28 cellular contexts compared by ENCODE assay signal in the genomic region with DNA sequence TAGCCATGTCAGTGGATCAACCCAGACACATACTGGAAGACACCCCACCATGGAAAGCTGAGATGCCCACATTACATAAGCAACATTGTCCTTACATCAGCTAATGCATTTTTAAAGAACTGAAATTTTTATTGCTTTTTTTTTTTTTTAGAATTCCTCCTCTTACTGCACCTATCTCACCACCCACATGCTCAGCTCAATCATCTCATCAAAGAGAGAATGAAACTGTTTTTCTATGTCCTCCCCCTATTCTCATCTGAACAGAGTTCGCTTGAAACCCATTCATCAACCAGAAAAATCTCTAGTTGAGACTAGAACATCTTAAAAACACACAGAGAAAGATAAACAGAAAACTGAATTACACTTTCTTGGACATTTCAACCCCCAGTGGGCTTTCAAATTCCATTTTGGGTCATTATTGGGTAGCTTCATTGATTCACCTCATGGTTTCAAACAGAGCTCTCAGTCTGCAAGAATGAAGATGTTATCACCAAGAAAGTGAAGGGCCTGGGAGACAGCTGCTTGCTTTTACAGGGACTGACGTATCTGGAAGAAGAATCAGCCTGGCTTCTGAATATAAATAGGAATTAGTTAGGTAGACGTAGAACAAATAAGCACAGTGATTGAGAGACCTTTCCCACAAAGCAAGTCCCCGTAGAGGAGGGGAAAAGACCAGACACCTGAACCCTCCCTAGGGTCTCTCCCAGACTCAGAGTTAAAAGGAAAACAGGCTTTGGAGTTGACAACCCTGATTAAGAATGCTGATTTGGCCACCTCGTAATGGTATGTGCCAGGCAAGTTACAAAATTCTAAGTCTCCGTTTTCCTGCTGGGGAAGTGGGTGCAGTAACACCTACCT.
A peak's percentile ranks its signal among the peaks of the same experiment; 100 is the strongest.
DNase-seq lines count a peak whose midpoint lies in the region; ATAC-seq and TF ChIP-seq lines count a peak whose summit lies in the region.
"Had no signal": no experiment of that assay in that cellular context is flagged by ENCODE, and none has a peak within 500 bp of the region (broad histone marks: within the 10 kb centered on the region; RNA-seq: fewer than 3 reads in every experiment).

No MANE protein-coding gene starts in this region.

- H3K36me3 Mint-ChIP-seq in endodermal cell (ENCODE audit: low read depth) (peaks cover 10% of the 10 kb centered on the region), MCF 10A (ENCODE audit: insufficient read depth, unreplicated experiment) (no peaks in the 10 kb centered on the region)
- H3K36me3 Mint-ChIP-seq in CD4-positive, alpha-beta T cell (ENCODE audit: low read depth) = no peaks in the 10 kb centered on the region
- H3K36me3 Mint-ChIP-seq: activated naive CD4-positive, alpha-beta T cell treated with anti-CD3 and anti-CD28 coated beads, Interleukin-2, amount 10 ng/mL, durations not matched to agents 7 days and 5 days; IgD-negative memory B cell; immature natural killer cell; type B pancreatic cell had no signal

- H3K27me3 ChIP-seq in endodermal cell (ENCODE audit: control insufficient read depth, insufficient read depth, low read length, poor library complexity, severe bottlenecking) (no peaks in the 10 kb centered on the region), psoas muscle (ENCODE audit: insufficient read depth in 3 of 3, low read length in 2 of 3) (no peaks in the 10 kb centered on the region)
- peaks cover 4% of the 10 kb centered on the region for H3K27me3 ChIP-seq in CD4-positive, alpha-beta T cell (ENCODE audit: control insufficient read depth, insufficient read depth, low read length)
- H3K27me3 ChIP-seq: colonic mucosa, Peyer's patch, SJSA1 had no signal

- H3K9me3 Mint-ChIP-seq in endodermal cell (no peaks in the 10 kb centered on the region), MCF 10A (ENCODE audit: unreplicated experiment) (no peaks in the 10 kb centered on the region)
- no peaks in the 10 kb centered on the region for H3K9me3 Mint-ChIP-seq in CD4-positive, alpha-beta T cell
- H3K9me3 Mint-ChIP-seq: activated naive CD4-positive, alpha-beta T cell treated with anti-CD3 and anti-CD28 coated beads, Interleukin-2, amount 10 ng/mL, durations not matched to agents 7 days and 5 days; activated T-helper 1 cell treated with anti-CD3 and anti-CD28 coated beads, Interleukin-12 subunit alpha, Interleukin-12 subunit beta, Interleukin-2, Interleukin-4 antibody, amounts not matched to agents 30 ng/mL and 10 ng/mL and 1 ng/mL, durations not matched to agents 14 hours and 24 hours and 36 hours; IgD-negative memory B cell; type B pancreatic cell had no signal

- H3K9me3 ChIP-seq in endodermal cell (ENCODE audit: control insufficient read depth, low read length) = no peaks in the 10 kb centered on the region
- no peaks in the 10 kb centered on the region for H3K9me3 ChIP-seq in psoas muscle
- no peaks in the 10 kb centered on the region for H3K9me3 ChIP-seq in CD4-positive, alpha-beta T cell (ENCODE audit: control insufficient read depth, low read length)
- H3K9me3 ChIP-seq: colonic mucosa, Peyer's patch, SJSA1 had no signal

- BruUV-seq in MCF 10A (replicated peaks; lab: Mats Ljungman, UMichigan) = no TSS peak

- POLR2A ChIA-PET in CD4-positive, alpha-beta T cell (lab: Charles Lee) = no interaction called here
- POLR2A ChIA-PET in MCF 10A (lab: Yijun Ruan, JAX) = interaction anchor here (0.8 kb wide), 1 partner anchor 11 kb away, joined by 3 read pairs; no protein-coding TSS in a partner anchor

- H3K36me3 ChIP-seq in endodermal cell (ENCODE audit: control insufficient read depth, insufficient read depth, low read length) = no peaks in the 10 kb centered on the region
- H3K36me3 ChIP-seq in psoas muscle (ENCODE audit: insufficient read depth in 1 of 2, low read depth in 1 of 2) = no peaks in the 10 kb centered on the region
- H3K36me3 ChIP-seq: colonic mucosa, Peyer's patch, SJSA1 had no signal

- 61 to 72% methylated on average over 3 to 6 of the region's 6 CpGs for WGBS in endodermal cell (ENCODE audit: insufficient coverage in 1 of 2, insufficient read length in 1 of 2), 2 experiments
- WGBS in psoas muscle, 3 donors = 42 to 71% (median 44%) methylated on average over 6 of the region's 6 CpGs

- DNase-seq in ELF-1 (ENCODE audit: low read depth, low spot score) (peak; percentile 47), OCI-M1 (lab: John Stamatoyannopoulos, UW) (peak; percentile 58), endodermal cell (peak; percentile 30), psoas muscle (no peak), NCI-H82 (lab: John Stamatoyannopoulos, UW) (no peak), MCF 10A (ENCODE audit: unreplicated experiment) (no peak)
- no peak for DNase-seq in CD4-positive, alpha-beta T cell
- DNase-seq: activated CD4-positive, alpha-beta T cell treated with anti-CD3 and anti-CD28 coated beads, Interleukin-2, amount 50 U/mL, for 1 hour; activated naive CD4-positive, alpha-beta T cell treated with anti-CD3 and anti-CD28 coated beads, Interleukin-2, amount 10 ng/mL, durations not matched to agents 7 days and 5 days; amygdala; colonic mucosa; DMS79; effector memory CD4-positive, alpha-beta T cell; hippocampal formation; immature natural killer cell; left ventricle myocardium superior; NCI-H1105 treated with DMSO at 0.1 percent for 48 hours; NCI-H2081; NCI-H510A; NK-92 treated with Interleukin-12 subunit alpha and Interleukin-12 subunit beta, amount 100 ng/mL, for 24 hours; Peyer's patch; T-helper 17 cell had no signal

- intact Hi-C loops in psoas muscle (cut with DNase I) (no loop called here), MCF 10A (cut with micrococcal nuclease) (no loop called here)
- intact Hi-C loops in CD4-positive, alpha-beta T cell (cut with DNase I, micrococcal nuclease) = no loop called here

- H3K27ac ChIP-seq in endodermal cell (ENCODE audit: low read depth, low read length) = no peak overlapping the region
- peak overlapping the region; percentile 81 for H3K27ac ChIP-seq in psoas muscle
- H3K27ac ChIP-seq in CD4-positive, alpha-beta T cell (ENCODE audit: low read depth, low read length) = no peak overlapping the region
- H3K27ac ChIP-seq: colonic mucosa, Peyer's patch, SJSA1 had no signal

- no peak overlapping the region for H3K9ac ChIP-seq in endodermal cell (ENCODE audit: extremely low read depth, low read length, poor library complexity, severe bottlenecking)

- H3K27me3 Mint-ChIP-seq in endodermal cell (ENCODE audit: insufficient read depth) = no peaks in the 10 kb centered on the region
- peaks cover 27% of the 10 kb centered on the region for H3K27me3 Mint-ChIP-seq in CD4-positive, alpha-beta T cell
- no peaks in the 10 kb centered on the region for H3K27me3 Mint-ChIP-seq in MCF 10A (ENCODE audit: insufficient read depth, unreplicated experiment)
- H3K27me3 Mint-ChIP-seq: IgD-negative memory B cell, type B pancreatic cell had no signal

- CTCF ChIA-PET in CD4-positive, alpha-beta T cell (lab: Charles Lee) = no interaction called here
- CTCF ChIA-PET in MCF 10A (lab: Yijun Ruan, JAX) = interaction anchor here (0.6 to 2.1 kb wide), 6 partner anchors 9 to 303 kb away, joined by 3 to 10 read pairs (median 3); no protein-coding TSS in a partner anchor

- ATAC-seq in psoas muscle = peak in 3 of 4 donors; percentile 48 to 54 (median 49)
- no peak for ATAC-seq in HG02852 (IDR thresholded peaks at IDR 0.05; ENCODE audit: unreplicated experiment)
- ATAC-seq in CD4-positive, alpha-beta T cell (ENCODE audit: poor library complexity) = no peak
- ATAC-seq: esophagus mucosa, left ventricle myocardium superior, T-helper 17 cell had no signal

- H3K4me1 ChIP-seq in endodermal cell (ENCODE audit: control insufficient read depth, insufficient read depth, low read length) (peaks cover 6% of the 10 kb centered on the region), psoas muscle (peaks cover 19% of the 10 kb centered on the region)
- H3K4me1 ChIP-seq: colonic mucosa had no signal

- H3K27ac Mint-ChIP-seq in endodermal cell (no peak overlapping the region), MCF 10A (ENCODE audit: low read depth, unreplicated experiment) (no peak overlapping the region)
- no peak overlapping the region for H3K27ac Mint-ChIP-seq in CD4-positive, alpha-beta T cell
- H3K27ac Mint-ChIP-seq: activated naive CD4-positive, alpha-beta T cell treated with anti-CD3 and anti-CD28 coated beads, Interleukin-2, amount 10 ng/mL, durations not matched to agents 7 days and 5 days; activated T-helper 1 cell treated with anti-CD3 and anti-CD28 coated beads, Interleukin-12 subunit alpha, Interleukin-12 subunit beta, Interleukin-2, Interleukin-4 antibody, amounts not matched to agents 30 ng/mL and 10 ng/mL and 1 ng/mL, durations not matched to agents 14 hours and 24 hours and 36 hours; IgD-negative memory B cell; immature natural killer cell; T-helper 17 cell; type B pancreatic cell had no signal

- no peak for TF ChIP-seq CTCF in endodermal cell (conservative IDR thresholded peaks at IDR 0.05)
- TF ChIP-seq CTCF in psoas muscle (IDR thresholded peaks at IDR 0.05) = no peak
- no peak for TF ChIP-seq CTCF in CD4-positive, alpha-beta T cell (IDR thresholded peaks at IDR 0.05)
- TF ChIP-seq CTCF in MCF 10A (IDR thresholded peaks at IDR 0.05; ENCODE audit: unreplicated experiment) = no peak

- H3K4me1 Mint-ChIP-seq in endodermal cell (peaks cover 34% of the 10 kb centered on the region), MCF 10A (ENCODE audit: insufficient read depth, unreplicated experiment) (no peaks in the 10 kb centered on the region)
- no peaks in the 10 kb centered on the region for H3K4me1 Mint-ChIP-seq in CD4-positive, alpha-beta T cell (ENCODE audit: low read depth)
- H3K4me1 Mint-ChIP-seq: activated naive CD4-positive, alpha-beta T cell treated with anti-CD3 and anti-CD28 coated beads, Interleukin-2, amount 10 ng/mL, durations not matched to agents 7 days and 5 days; IgD-negative memory B cell; immature natural killer cell had no signal

- H3K4me3 Mint-ChIP-seq in endodermal cell (no peak overlapping the region), MCF 10A (ENCODE audit: unreplicated experiment) (no peak overlapping the region)
- H3K4me3 Mint-ChIP-seq in CD4-positive, alpha-beta T cell = no peak overlapping the region
- H3K4me3 Mint-ChIP-seq: activated naive CD4-positive, alpha-beta T cell treated with anti-CD3 and anti-CD28 coated beads, Interleukin-2, amount 10 ng/mL, durations not matched to agents 7 days and 5 days; activated T-helper 1 cell treated with anti-CD3 and anti-CD28 coated beads, Interleukin-12 subunit alpha, Interleukin-12 subunit beta, Interleukin-2, Interleukin-4 antibody, amounts not matched to agents 30 ng/mL and 10 ng/mL and 1 ng/mL, durations not matched to agents 14 hours and 24 hours and 36 hours; IgD-negative memory B cell; immature natural killer cell; T-helper 17 cell; type B pancreatic cell had no signal

- H3K4me3 ChIP-seq in endodermal cell (ENCODE audit: low read length) = no peak overlapping the region
- H3K4me3 ChIP-seq in psoas muscle = no peak overlapping the region
- H3K4me3 ChIP-seq: colonic mucosa, Peyer's patch, SJSA1 had no signal

Comparison
In these comparisons a context has a peak if more than half of its experiments do, and no peak if none do; other contexts are left out.
1. DNase-seq: peak in ELF-1 (single experiment), OCI-M1 (single experiment) and endodermal cell (single experiment); none in psoas muscle (0 of 2), CD4-positive, alpha-beta T cell (0 of 10), NCI-H82 (single experiment) and MCF 10A (single experiment).
2. ATAC-seq: peak in psoas muscle (3 of 4); none in HG02852 (single experiment) and CD4-positive, alpha-beta T cell (single experiment).